1 cellular context compared by ENCODE assay signal in the genomic region with DNA sequence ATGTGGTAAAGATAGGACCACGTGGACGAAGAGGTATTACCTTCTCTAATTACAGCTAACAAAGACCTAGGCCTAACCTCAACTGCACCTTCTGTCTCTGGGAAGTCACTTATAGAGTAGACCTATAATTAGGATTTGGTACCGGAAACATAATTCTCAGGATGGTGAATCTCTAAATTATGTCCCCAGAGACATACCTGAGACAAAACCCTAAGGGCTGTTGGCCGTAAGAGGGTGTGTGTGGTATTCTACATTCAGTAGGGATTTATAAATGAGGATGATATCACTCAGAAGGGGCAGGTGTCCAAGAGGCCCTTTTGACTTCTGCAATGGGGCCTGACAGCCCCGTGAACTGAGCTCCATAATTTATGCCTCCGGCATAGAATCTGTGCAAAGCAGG.
TF ChIP-seq lines count a peak whose summit lies in the region.

No MANE protein-coding gene starts in this region.

TF ChIP-seq in GM12878, 131 proteins besides CTCF, POLR2A, EP300 and RAD21 (continued from another document and continues in another):
- TF ChIP-seq, protein P1, sequence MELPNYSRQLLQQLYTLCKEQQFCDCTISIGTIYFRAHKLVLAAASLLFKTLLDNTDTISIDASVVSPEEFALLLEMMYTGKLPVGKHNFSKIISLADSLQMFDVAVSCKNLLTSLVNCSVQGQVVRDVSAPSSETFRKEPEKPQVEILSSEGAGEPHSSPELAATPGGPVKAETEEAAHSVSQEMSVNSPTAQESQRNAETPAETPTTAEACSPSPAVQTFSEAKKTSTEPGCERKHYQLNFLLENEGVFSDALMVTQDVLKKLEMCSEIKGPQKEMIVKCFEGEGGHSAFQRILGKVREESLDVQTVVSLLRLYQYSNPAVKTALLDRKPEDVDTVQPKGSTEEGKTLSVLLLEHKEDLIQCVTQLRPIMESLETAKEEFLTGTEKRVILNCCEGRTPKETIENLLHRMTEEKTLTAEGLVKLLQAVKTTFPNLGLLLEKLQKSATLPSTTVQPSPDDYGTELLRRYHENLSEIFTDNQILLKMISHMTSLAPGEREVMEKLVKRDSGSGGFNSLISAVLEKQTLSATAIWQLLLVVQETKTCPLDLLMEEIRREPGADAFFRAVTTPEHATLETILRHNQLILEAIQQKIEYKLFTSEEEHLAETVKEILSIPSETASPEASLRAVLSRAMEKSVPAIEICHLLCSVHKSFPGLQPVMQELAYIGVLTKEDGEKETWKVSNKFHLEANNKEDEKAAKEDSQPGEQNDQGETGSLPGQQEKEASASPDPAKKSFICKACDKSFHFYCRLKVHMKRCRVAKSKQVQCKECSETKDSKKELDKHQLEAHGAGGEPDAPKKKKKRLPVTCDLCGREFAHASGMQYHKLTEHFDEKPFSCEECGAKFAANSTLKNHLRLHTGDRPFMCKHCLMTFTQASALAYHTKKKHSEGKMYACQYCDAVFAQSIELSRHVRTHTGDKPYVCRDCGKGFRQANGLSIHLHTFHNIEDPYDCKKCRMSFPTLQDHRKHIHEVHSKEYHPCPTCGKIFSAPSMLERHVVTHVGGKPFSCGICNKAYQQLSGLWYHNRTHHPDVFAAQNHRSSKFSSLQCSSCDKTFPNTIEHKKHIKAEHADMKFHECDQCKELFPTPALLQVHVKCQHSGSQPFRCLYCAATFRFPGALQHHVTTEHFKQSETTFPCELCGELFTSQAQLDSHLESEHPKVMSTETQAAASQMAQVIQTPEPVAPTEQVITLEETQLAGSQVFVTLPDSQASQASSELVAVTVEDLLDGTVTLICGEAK (IDR thresholded peaks at IDR 0.05; ENCODE audit: borderline replicate concordance): no peak
- TF ChIP-seq, protein P2, sequence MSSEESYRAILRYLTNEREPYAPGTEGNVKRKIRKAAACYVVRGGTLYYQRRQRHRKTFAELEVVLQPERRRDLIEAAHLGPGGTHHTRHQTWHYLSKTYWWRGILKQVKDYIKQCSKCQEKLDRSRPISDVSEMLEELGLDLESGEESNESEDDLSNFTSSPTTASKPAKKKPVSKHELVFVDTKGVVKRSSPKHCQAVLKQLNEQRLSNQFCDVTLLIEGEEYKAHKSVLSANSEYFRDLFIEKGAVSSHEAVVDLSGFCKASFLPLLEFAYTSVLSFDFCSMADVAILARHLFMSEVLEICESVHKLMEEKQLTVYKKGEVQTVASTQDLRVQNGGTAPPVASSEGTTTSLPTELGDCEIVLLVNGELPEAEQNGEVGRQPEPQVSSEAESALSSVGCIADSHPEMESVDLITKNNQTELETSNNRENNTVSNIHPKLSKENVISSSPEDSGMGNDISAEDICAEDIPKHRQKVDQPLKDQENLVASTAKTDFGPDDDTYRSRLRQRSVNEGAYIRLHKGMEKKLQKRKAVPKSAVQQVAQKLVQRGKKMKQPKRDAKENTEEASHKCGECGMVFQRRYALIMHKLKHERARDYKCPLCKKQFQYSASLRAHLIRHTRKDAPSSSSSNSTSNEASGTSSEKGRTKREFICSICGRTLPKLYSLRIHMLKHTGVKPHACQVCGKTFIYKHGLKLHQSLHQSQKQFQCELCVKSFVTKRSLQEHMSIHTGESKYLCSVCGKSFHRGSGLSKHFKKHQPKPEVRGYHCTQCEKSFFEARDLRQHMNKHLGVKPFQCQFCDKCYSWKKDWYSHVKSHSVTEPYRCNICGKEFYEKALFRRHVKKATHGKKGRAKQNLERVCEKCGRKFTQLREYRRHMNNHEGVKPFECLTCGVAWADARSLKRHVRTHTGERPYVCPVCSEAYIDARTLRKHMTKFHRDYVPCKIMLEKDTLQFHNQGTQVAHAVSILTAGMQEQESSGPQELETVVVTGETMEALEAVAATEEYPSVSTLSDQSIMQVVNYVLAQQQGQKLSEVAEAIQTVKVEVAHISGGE (CRISPR knock-in tag; IDR thresholded peaks at IDR 0.05): no peak
- TF ChIP-seq TARDBP (IDR thresholded peaks at IDR 0.05; ENCODE audit: borderline replicate concordance) (no peak), MEF2A (IDR thresholded peaks at IDR 0.05; ENCODE audit: insufficient read depth, low read depth, low read length) (no peak), MEF2B (IDR thresholded peaks at IDR 0.05; ENCODE audit: partially characterized antibody, poor library complexity, severe bottlenecking) (peak; percentile 91), YBX1 (IDR thresholded peaks at IDR 0.05) (no peak), ZNF217 (IDR thresholded peaks at IDR 0.05) (no peak), SIN3A (IDR thresholded peaks at IDR 0.05; ENCODE audit: low read depth, low read length) (no peak), MYB (IDR thresholded peaks at IDR 0.05; ENCODE audit: borderline replicate concordance, low read depth, low read length) (no peak), HDAC6 (IDR thresholded peaks at IDR 0.05; ENCODE audit: unreplicated experiment) (no peak), SIX5 (IDR thresholded peaks at IDR 0.05; ENCODE audit: low read depth, low read length, severe bottlenecking) (no peak), SMC3 (IDR thresholded peaks at IDR 0.05; ENCODE audit: borderline replicate concordance, low read length) (no peak), NR2C1 (IDR thresholded peaks at IDR 0.05) (no peak), EZH2 (IDR thresholded peaks at IDR 0.05; ENCODE audit: borderline replicate concordance, control insufficient read depth, low read depth, low read length) (no peak), ZBED1 (IDR thresholded peaks at IDR 0.05; ENCODE audit: borderline replicate concordance) (no peak), MTA2 (IDR thresholded peaks at IDR 0.05; ENCODE audit: low read depth) (peak; percentile 81), GABPA (IDR thresholded peaks at IDR 0.05; ENCODE audit: low read depth) (no peak), EGR1 (IDR thresholded peaks at IDR 0.05; ENCODE audit: borderline replicate concordance in 1 of 2, low read depth in 2 of 2, low read length in 2 of 2) (no peak), CREM (IDR thresholded peaks at IDR 0.05; ENCODE audit: low read depth) (no peak), IKZF2 (IDR thresholded peaks at IDR 0.05) (peak; percentile 27 to 34; a peak in 3 of 4 replicates), KDM1A (IDR thresholded peaks at IDR 0.05; ENCODE audit: borderline replicate concordance) (no peak), SMAD1 (IDR thresholded peaks at IDR 0.05; ENCODE audit: low read depth, partially characterized antibody) (peak; percentile 30), PAX8 (IDR thresholded peaks at IDR 0.05) (no peak), ATF7 (IDR thresholded peaks at IDR 0.05; ENCODE audit: low read depth) (peak; percentile 56), IKZF1 (conservative IDR thresholded peaks at IDR 0.05) (peak; percentile 26; the same call in 1 of the 2 replicates), KAT2A (conservative IDR thresholded peaks at IDR 0.05; ENCODE audit: control insufficient read depth, low read depth, low read length) (no peak), NFIC (IDR thresholded peaks at IDR 0.05; ENCODE audit: low read depth, low read length) (no peak), BCL11A (IDR thresholded peaks at IDR 0.05; ENCODE audit: low read depth, low read length) (peak; percentile 16; the same call in 1 of the 2 replicates), RUNX3 (IDR thresholded peaks at IDR 0.05; ENCODE audit: low read length) (peak; percentile 14; the same call in 1 of the 2 replicates), GATAD2B (conservative IDR thresholded peaks at IDR 0.05; ENCODE audit: low read depth) (0 out of 2 replicates have a peak, but pooled peaks have one; percentile 36)
- TF ChIP-seq, protein P3, sequence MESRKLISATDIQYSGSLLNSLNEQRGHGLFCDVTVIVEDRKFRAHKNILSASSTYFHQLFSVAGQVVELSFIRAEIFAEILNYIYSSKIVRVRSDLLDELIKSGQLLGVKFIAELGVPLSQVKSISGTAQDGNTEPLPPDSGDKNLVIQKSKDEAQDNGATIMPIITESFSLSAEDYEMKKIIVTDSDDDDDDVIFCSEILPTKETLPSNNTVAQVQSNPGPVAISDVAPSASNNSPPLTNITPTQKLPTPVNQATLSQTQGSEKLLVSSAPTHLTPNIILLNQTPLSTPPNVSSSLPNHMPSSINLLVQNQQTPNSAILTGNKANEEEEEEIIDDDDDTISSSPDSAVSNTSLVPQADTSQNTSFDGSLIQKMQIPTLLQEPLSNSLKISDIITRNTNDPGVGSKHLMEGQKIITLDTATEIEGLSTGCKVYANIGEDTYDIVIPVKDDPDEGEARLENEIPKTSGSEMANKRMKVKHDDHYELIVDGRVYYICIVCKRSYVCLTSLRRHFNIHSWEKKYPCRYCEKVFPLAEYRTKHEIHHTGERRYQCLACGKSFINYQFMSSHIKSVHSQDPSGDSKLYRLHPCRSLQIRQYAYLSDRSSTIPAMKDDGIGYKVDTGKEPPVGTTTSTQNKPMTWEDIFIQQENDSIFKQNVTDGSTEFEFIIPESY (IDR thresholded peaks at IDR 0.05): no peak
- TF ChIP-seq, protein P4, sequence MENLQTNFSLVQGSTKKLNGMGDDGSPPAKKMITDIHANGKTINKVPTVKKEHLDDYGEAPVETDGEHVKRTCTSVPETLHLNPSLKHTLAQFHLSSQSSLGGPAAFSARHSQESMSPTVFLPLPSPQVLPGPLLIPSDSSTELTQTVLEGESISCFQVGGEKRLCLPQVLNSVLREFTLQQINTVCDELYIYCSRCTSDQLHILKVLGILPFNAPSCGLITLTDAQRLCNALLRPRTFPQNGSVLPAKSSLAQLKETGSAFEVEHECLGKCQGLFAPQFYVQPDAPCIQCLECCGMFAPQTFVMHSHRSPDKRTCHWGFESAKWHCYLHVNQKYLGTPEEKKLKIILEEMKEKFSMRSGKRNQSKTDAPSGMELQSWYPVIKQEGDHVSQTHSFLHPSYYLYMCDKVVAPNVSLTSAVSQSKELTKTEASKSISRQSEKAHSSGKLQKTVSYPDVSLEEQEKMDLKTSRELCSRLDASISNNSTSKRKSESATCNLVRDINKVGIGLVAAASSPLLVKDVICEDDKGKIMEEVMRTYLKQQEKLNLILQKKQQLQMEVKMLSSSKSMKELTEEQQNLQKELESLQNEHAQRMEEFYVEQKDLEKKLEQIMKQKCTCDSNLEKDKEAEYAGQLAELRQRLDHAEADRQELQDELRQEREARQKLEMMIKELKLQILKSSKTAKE (IDR thresholded peaks at IDR 0.05; ENCODE audit: low read depth, poor library complexity, severe bottlenecking): no peak
- TF ChIP-seq, protein P5, sequence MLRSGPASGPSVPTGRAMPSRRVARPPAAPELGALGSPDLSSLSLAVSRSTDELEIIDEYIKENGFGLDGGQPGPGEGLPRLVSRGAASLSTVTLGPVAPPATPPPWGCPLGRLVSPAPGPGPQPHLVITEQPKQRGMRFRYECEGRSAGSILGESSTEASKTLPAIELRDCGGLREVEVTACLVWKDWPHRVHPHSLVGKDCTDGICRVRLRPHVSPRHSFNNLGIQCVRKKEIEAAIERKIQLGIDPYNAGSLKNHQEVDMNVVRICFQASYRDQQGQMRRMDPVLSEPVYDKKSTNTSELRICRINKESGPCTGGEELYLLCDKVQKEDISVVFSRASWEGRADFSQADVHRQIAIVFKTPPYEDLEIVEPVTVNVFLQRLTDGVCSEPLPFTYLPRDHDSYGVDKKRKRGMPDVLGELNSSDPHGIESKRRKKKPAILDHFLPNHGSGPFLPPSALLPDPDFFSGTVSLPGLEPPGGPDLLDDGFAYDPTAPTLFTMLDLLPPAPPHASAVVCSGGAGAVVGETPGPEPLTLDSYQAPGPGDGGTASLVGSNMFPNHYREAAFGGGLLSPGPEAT (IDR thresholded peaks at IDR 0.05; ENCODE audit: low read depth): no peak
- TF ChIP-seq, protein P6, sequence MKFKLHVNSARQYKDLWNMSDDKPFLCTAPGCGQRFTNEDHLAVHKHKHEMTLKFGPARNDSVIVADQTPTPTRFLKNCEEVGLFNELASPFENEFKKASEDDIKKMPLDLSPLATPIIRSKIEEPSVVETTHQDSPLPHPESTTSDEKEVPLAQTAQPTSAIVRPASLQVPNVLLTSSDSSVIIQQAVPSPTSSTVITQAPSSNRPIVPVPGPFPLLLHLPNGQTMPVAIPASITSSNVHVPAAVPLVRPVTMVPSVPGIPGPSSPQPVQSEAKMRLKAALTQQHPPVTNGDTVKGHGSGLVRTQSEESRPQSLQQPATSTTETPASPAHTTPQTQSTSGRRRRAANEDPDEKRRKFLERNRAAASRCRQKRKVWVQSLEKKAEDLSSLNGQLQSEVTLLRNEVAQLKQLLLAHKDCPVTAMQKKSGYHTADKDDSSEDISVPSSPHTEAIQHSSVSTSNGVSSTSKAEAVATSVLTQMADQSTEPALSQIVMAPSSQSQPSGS (IDR thresholded peaks at IDR 0.05; ENCODE audit: low read length): no peak
- TF ChIP-seq, protein P7, sequence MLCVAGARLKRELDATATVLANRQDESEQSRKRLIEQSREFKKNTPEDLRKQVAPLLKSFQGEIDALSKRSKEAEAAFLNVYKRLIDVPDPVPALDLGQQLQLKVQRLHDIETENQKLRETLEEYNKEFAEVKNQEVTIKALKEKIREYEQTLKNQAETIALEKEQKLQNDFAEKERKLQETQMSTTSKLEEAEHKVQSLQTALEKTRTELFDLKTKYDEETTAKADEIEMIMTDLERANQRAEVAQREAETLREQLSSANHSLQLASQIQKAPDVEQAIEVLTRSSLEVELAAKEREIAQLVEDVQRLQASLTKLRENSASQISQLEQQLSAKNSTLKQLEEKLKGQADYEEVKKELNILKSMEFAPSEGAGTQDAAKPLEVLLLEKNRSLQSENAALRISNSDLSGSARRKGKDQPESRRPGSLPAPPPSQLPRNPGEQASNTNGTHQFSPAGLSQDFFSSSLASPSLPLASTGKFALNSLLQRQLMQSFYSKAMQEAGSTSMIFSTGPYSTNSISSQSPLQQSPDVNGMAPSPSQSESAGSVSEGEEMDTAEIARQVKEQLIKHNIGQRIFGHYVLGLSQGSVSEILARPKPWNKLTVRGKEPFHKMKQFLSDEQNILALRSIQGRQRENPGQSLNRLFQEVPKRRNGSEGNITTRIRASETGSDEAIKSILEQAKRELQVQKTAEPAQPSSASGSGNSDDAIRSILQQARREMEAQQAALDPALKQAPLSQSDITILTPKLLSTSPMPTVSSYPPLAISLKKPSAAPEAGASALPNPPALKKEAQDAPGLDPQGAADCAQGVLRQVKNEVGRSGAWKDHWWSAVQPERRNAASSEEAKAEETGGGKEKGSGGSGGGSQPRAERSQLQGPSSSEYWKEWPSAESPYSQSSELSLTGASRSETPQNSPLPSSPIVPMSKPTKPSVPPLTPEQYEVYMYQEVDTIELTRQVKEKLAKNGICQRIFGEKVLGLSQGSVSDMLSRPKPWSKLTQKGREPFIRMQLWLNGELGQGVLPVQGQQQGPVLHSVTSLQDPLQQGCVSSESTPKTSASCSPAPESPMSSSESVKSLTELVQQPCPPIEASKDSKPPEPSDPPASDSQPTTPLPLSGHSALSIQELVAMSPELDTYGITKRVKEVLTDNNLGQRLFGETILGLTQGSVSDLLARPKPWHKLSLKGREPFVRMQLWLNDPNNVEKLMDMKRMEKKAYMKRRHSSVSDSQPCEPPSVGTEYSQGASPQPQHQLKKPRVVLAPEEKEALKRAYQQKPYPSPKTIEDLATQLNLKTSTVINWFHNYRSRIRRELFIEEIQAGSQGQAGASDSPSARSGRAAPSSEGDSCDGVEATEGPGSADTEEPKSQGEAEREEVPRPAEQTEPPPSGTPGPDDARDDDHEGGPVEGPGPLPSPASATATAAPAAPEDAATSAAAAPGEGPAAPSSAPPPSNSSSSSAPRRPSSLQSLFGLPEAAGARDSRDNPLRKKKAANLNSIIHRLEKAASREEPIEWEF (IDR thresholded peaks at IDR 0.05; ENCODE audit: insufficient replicate concordance, low read depth, low read length): peak; percentile 30
- TF ChIP-seq, protein P8, sequence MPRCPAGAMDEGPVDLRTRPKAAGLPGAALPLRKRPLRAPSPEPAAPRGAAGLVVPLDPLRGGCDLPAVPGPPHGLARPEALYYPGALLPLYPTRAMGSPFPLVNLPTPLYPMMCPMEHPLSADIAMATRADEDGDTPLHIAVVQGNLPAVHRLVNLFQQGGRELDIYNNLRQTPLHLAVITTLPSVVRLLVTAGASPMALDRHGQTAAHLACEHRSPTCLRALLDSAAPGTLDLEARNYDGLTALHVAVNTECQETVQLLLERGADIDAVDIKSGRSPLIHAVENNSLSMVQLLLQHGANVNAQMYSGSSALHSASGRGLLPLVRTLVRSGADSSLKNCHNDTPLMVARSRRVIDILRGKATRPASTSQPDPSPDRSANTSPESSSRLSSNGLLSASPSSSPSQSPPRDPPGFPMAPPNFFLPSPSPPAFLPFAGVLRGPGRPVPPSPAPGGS (IDR thresholded peaks at IDR 0.05; ENCODE audit: borderline replicate concordance, insufficient read depth, low read depth, low read length, poor library complexity, severe bottlenecking): peak; percentile 39
